Comparison of ENCODE assay signal across 8 cellular contexts in the genomic region with DNA sequence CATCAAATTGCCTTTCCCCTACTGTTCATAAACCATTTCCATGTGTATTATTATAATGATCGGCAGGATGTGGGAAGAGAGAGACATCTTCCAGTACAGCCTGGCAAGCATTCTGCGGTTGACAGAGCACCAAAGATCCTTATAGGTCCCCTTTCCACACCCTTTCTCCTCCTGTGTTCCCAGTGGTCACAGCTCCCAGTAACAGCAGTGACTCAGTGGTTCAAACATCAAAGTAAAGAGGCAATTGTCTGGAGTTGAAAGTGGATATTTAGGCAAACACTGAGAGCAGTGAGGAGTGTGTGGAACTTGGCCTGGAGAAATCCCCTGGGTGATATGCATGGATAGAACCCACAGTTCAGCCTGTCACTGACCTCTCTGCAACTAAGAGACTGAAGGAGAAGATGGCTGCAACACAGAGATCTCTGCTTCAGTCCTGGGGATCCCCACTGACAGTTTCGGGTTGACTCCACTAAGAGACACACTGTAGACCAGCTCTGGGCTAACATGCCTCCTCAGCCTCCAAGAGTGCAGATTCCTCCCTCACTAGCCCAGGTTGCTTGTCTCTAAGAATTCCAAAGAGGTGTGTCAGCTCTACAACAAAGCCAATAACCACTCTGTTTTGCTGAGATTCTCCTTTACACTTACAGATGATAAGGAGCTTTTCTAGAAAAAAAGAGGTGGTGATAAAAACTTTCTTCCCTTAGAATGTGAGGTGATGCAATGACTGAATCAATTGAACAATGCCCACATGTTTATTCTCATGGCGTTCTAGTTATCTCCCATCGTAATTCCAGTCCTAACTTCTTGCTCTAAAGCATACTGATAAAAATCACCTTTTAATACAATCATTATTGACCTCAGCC.
A peak's percentile ranks its signal among the peaks of the same experiment; 100 is the strongest.
DNase-seq lines count a peak whose midpoint lies in the region; ATAC-seq and TF ChIP-seq lines count a peak whose summit lies in the region.

No MANE protein-coding gene starts in this region.

- H3K27me3 ChIP-seq in right atrium auricular region (no peaks in the 10 kb centered on the region), sigmoid colon (no peaks in the 10 kb centered on the region)

- peak overlapping the region; percentile 19 for H3K27ac Mint-ChIP-seq in activated CD4-positive, alpha-beta memory T cell treated with anti-CD3 and anti-CD28 coated beads, Interleukin-2, amount 10 ng/mL, durations not matched to agents 7 days and 5 days

- no peaks in the 10 kb centered on the region for H3K27me3 Mint-ChIP-seq in activated CD4-positive, alpha-beta memory T cell treated with anti-CD3 and anti-CD28 coated beads, Interleukin-2, amount 10 ng/mL, durations not matched to agents 7 days and 5 days

- H3K27ac ChIP-seq in right atrium auricular region (no peak overlapping the region), sigmoid colon (no peak overlapping the region), coronary artery (no peak overlapping the region)

- TF ChIP-seq CTCF in right atrium auricular region (IDR thresholded peaks at IDR 0.05) = no peak
- TF ChIP-seq CTCF in sigmoid colon (IDR thresholded peaks at IDR 0.05) = no peak
- no peak for TF ChIP-seq CTCF in coronary artery (IDR thresholded peaks at IDR 0.05)

- CTCF ChIA-PET in activated CD4-positive, alpha-beta memory T cell treated with anti-CD3 and anti-CD28 coated beads, Interleukin-2, amount 10 ng/mL, durations not matched to agents 7 days and 5 days (lab: Charles Lee) = interaction anchor here (1.2 kb wide), 1 partner anchor 18 kb away, joined by 3 read pairs; no protein-coding TSS in a partner anchor

- H3K4me3 ChIP-seq in right atrium auricular region = no peak overlapping the region
- H3K4me3 ChIP-seq in sigmoid colon = no peak overlapping the region
- no peak overlapping the region for H3K4me3 ChIP-seq in coronary artery

- H3K4me1 Mint-ChIP-seq in activated CD4-positive, alpha-beta memory T cell treated with anti-CD3 and anti-CD28 coated beads, Interleukin-2, amount 10 ng/mL, durations not matched to agents 7 days and 5 days = peaks cover 47% of the 10 kb centered on the region

- no peaks in the 10 kb centered on the region for H3K36me3 Mint-ChIP-seq in activated CD4-positive, alpha-beta memory T cell treated with anti-CD3 and anti-CD28 coated beads, Interleukin-2, amount 10 ng/mL, durations not matched to agents 7 days and 5 days (ENCODE audit: low read depth)

- H3K4me3 Mint-ChIP-seq in activated CD4-positive, alpha-beta memory T cell treated with anti-CD3 and anti-CD28 coated beads, Interleukin-2, amount 10 ng/mL, durations not matched to agents 7 days and 5 days = no peak overlapping the region

- 81 to 87% methylated on average over 5 of the region's 5 CpGs for WGBS in sigmoid colon, 2 donors

- no peaks in the 10 kb centered on the region for H3K9me3 ChIP-seq in right atrium auricular region
- no peaks in the 10 kb centered on the region for H3K9me3 ChIP-seq in sigmoid colon

- no peak for TF ChIP-seq EP300 in sigmoid colon (IDR thresholded peaks at IDR 0.05)

- DNase-seq in Right ventricle myocardium superior = no peak
- no peak for DNase-seq in right atrium auricular region (ENCODE audit: low spot score)
- peak; percentile 36 for DNase-seq in activated CD4-positive, alpha-beta memory T cell treated with anti-CD3 and anti-CD28 coated beads, Interleukin-2, amount 10 ng/mL, durations not matched to agents 7 days and 5 days
- DNase-seq in stimulated activated CD4-positive, alpha-beta T cell treated with anti-CD3 and anti-CD28 coated beads, Interleukin-4, amount 100 ng/mL, for 24 hours = peak; percentile 24
- DNase-seq in sigmoid colon = no peak
- no peak for DNase-seq in coronary artery (ENCODE audit: low spot score)
- DNase-seq in anterior cingulate cortex (lab: John Stamatoyannopoulos, UW) = no peak

- peaks cover 4% of the 10 kb centered on the region for H3K9me3 Mint-ChIP-seq in activated CD4-positive, alpha-beta memory T cell treated with anti-CD3 and anti-CD28 coated beads, Interleukin-2, amount 10 ng/mL, durations not matched to agents 7 days and 5 days

- no peaks in the 10 kb centered on the region for H3K36me3 ChIP-seq in right atrium auricular region
- no peaks in the 10 kb centered on the region for H3K36me3 ChIP-seq in sigmoid colon

- intact Hi-C loops in Right ventricle myocardium superior (cut with DNase I) (no loop called here), sigmoid colon (cut with DNase I) (no loop called here)

- no peak for TF ChIP-seq POLR2A in sigmoid colon (IDR thresholded peaks at IDR 0.05)

- H3K4me1 ChIP-seq in right atrium auricular region (peaks cover 0 to 17% of the 10 kb centered on the region in 2 donors), sigmoid colon (no peaks in the 10 kb centered on the region)

- ATAC-seq in Right ventricle myocardium superior (ENCODE audit: poor library complexity) (peak; percentile 60), HG03025 (IDR thresholded peaks at IDR 0.05; ENCODE audit: low FRiP score, unreplicated experiment) (peak; percentile 85)

- POLR2A ChIA-PET in activated CD4-positive, alpha-beta memory T cell treated with anti-CD3 and anti-CD28 coated beads, Interleukin-2, amount 10 ng/mL, durations not matched to agents 7 days and 5 days (lab: Charles Lee) = interaction anchor here (1.1 to 1.5 kb wide), 2 partner anchors 14 to 24 kb away, joined by 3 to 4 read pairs; no protein-coding TSS in a partner anchor

Comparison
In these comparisons a context has a peak if more than half of its experiments do, and no peak if none do; other contexts are left out.
1. DNase-seq: peak in activated CD4-positive, alpha-beta memory T cell treated with anti-CD3 and anti-CD28 coated beads, Interleukin-2, amount 10 ng/mL, durations not matched to agents 7 days and 5 days (single experiment) and stimulated activated CD4-positive, alpha-beta T cell treated with anti-CD3 and anti-CD28 coated beads, Interleukin-4, amount 100 ng/mL, for 24 hours (single experiment); none in Right ventricle myocardium superior (single experiment), right atrium auricular region (single experiment), sigmoid colon (single experiment), coronary artery (single experiment) and anterior cingulate cortex (0 of 58).